In the genomic region with DNA sequence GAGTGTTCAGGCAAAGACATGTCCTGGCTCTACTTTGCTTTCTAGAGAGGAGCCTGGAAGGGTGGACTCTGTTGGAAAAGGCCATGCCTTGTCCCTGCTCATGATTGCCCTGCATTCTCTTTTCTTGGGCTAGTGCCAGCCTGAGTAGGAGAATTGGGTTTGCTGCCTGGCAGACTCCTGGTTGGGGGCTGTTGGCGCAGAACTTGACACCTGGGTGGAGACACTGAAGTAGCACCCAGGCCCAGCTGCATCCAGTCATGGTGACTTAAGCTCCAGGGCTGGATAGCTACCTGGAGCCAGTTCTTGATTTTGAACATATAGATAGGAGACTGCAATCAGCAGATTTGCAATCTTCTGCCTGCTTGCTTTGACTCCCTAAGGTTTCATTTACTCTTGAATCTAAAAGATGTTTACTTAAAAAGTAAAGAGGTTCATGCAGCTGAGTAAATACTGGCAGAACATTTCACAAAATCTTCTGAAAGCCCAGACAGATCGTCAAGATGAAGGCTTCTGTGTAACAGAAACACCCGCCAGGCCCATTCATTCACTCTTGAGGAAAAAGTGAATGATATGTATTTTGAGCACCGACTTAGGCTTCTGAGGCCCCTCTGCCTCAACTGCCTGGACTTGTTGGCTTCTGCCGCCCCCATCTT, we compare ENCODE assay signal across 1 cellular context.
TF ChIP-seq lines count a peak whose summit lies in the region.

No MANE protein-coding gene starts in this region.

TF ChIP-seq in IMR-90, 13 proteins besides CTCF, POLR2A, EP300 and RAD21 (continued from another document):
- TF ChIP-seq, protein P1, sequence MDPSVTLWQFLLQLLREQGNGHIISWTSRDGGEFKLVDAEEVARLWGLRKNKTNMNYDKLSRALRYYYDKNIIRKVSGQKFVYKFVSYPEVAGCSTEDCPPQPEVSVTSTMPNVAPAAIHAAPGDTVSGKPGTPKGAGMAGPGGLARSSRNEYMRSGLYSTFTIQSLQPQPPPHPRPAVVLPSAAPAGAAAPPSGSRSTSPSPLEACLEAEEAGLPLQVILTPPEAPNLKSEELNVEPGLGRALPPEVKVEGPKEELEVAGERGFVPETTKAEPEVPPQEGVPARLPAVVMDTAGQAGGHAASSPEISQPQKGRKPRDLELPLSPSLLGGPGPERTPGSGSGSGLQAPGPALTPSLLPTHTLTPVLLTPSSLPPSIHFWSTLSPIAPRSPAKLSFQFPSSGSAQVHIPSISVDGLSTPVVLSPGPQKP (IDR thresholded peaks at IDR 0.05; ENCODE audit: borderline replicate concordance, low read depth, low read length) = no peak
- TF ChIP-seq MXI1 (IDR thresholded peaks at IDR 0.05; ENCODE audit: borderline replicate concordance, low read depth, low read length) (no peak), SMC3 (IDR thresholded peaks at IDR 0.05; ENCODE audit: low read depth, low read length) (no peak), RFX5 (IDR thresholded peaks at IDR 0.05; ENCODE audit: low read depth, low read length) (no peak)
